Comparison of ENCODE assay signal across 8 cellular contexts in genomic region chr14:23910081-23910875, GRCh38. TPM values are rescaled to one million over a fixed set of nuclear protein-coding genes. Genes with fewer than 3 reads are reported as not detected.
A peak's percentile ranks its signal among the peaks of the same experiment; 100 is the strongest.
DNase-seq lines count a peak whose midpoint lies in the region; ATAC-seq and TF ChIP-seq lines count a peak whose summit lies in the region.

No MANE protein-coding gene starts in this region.

- no peaks in the 10 kb centered on the region for H3F3A ChIP-seq in GM23338 (replicated peaks; ENCODE audit: low read depth)

- H3K36me3 ChIP-seq in GM23338 (ENCODE audit: insufficient read depth) (no peaks in the 10 kb centered on the region), liver (ENCODE audit: control insufficient read depth in 4 of 4, insufficient read depth in 3 of 4, low read depth in 1 of 4, low read length in 3 of 4) (peaks cover 0 to 2% (median 0%) of the 10 kb centered on the region in 4 donors), uterus (no peaks in the 10 kb centered on the region)

- H3K4me1 ChIP-seq in GM23338 (ENCODE audit: insufficient read depth) (peaks cover 6% of the 10 kb centered on the region; the same call in 1 of the 2 replicates), liver (ENCODE audit: control insufficient read depth in 4 of 4, insufficient read depth in 4 of 4, low read length in 3 of 4) (no peaks in the 10 kb centered on the region), uterus (no peaks in the 10 kb centered on the region)

- peak; percentile 73 to 82 for TF ChIP-seq RAD21 in liver (IDR thresholded peaks at IDR 0.05)

- 75% methylated on average over 7 of the region's 7 CpGs for WGBS in liver

- no peak overlapping the region for H3K4me2 ChIP-seq in GM23338

- no peaks in the 10 kb centered on the region for H4K20me1 ChIP-seq in GM23338 (replicated peaks; ENCODE audit: insufficient read depth)

- no peaks in the 10 kb centered on the region for H3K79me2 ChIP-seq in GM23338 (replicated peaks; ENCODE audit: insufficient read depth)

- H3K4me3 Mint-ChIP-seq in GM23338, result no peak overlapping the region

- intact Hi-C loops in uterus (cut with DNase I; ENCODE audit: low total_unique reads), result no loop called here

- no peak overlapping the region for H3K27ac Mint-ChIP-seq in GM23338

- H3K9me3 ChIP-seq in liver (ENCODE audit: control insufficient read depth in 4 of 4, low read length in 3 of 4) (no peaks in the 10 kb centered on the region), uterus (no peaks in the 10 kb centered on the region)

- no peaks in the 10 kb centered on the region for H3K27me3 Mint-ChIP-seq in GM23338 (ENCODE audit: insufficient read depth, low read depth, poor library complexity)

- H3K4me3 ChIP-seq in GM23338 (no peak overlapping the region), liver (ENCODE audit: low read depth in 1 of 3, low read length in 3 of 3) (no peak overlapping the region), uterus (no peak overlapping the region)

- peaks cover 8% of the 10 kb centered on the region; the same call in 2 of the 3 replicates for H3K4me1 Mint-ChIP-seq in GM23338

- no peaks in the 10 kb centered on the region for H3K9me3 Mint-ChIP-seq in GM23338

- DNase-seq in COLO668 (lab: John Stamatoyannopoulos, UW; ENCODE audit: unreplicated experiment), result peak; percentile 39
- peak; percentile 94 for DNase-seq in GM23338 (ENCODE audit: low spot score)
- peak; percentile 22 to 79 for DNase-seq in NCI-H526 (lab: John Stamatoyannopoulos, UW)
- DNase-seq in T47D (ENCODE audit: low read depth in 1 of 2, low spot score in 1 of 2), result peak; percentile 55 to 75
- DNase-seq in uterus, result no peak

- H3K27ac ChIP-seq in GM23338 (ENCODE audit: low read depth), result no peak overlapping the region
- H3K27ac ChIP-seq in liver (ENCODE audit: low read depth in 1 of 2, low read length in 2 of 2), result no peak overlapping the region
- H3K27ac ChIP-seq in uterus, result no peak overlapping the region

- H3K9me2 ChIP-seq in GM23338 (ENCODE audit: insufficient read depth), result no peaks in the 10 kb centered on the region; the same call in 1 of the 2 replicates

- no peaks in the 10 kb centered on the region for H3K36me3 Mint-ChIP-seq in GM23338 (ENCODE audit: low read depth)

- TF ChIP-seq CTCF in GM23338 (conservative IDR thresholded peaks at IDR 0.05; ENCODE audit: low read depth in 2 of 2) (peak; percentile 75 to 86), liver (IDR thresholded peaks at IDR 0.05; ENCODE audit: low read depth, low read length, missing input control) (peak; percentile 59), uterus (IDR thresholded peaks at IDR 0.05) (peak; percentile 22 to 44 (median 33))

- no peak overlapping the region; the same call in 1 of the 2 replicates for H2AFZ ChIP-seq in GM23338

- no peak overlapping the region for H3K9ac ChIP-seq in liver (ENCODE audit: low read depth in 1 of 2, low read length in 2 of 2)

- TF ChIP-seq POLR2A in uterus (IDR thresholded peaks at IDR 0.05), result no peak

- in situ Hi-C loops in T47D (cut with HindIII; ENCODE audit: low pct_unique_long_range_greater_than_20kb, low sequenced_read_pairs), result no loop called here

- ATAC-seq in GM23338, result peak; percentile 98
- ATAC-seq in GM19328 (IDR thresholded peaks at IDR 0.05; ENCODE audit: unreplicated experiment), result no peak
- no peak for ATAC-seq in HG02970 (IDR thresholded peaks at IDR 0.05; ENCODE audit: low FRiP score, unreplicated experiment)

- no peaks in the 10 kb centered on the region for H3K27me3 ChIP-seq in GM23338 (ENCODE audit: insufficient read depth)
- no peaks in the 10 kb centered on the region for H3K27me3 ChIP-seq in liver (ENCODE audit: control insufficient read depth in 4 of 4, insufficient read depth in 4 of 4, low read length in 3 of 4)
- H3K27me3 ChIP-seq in uterus, result no peaks in the 10 kb centered on the region

TF ChIP-seq in GM23338, 12 proteins besides CTCF, POLR2A, EP300 and RAD21 (continues in another document):
- TF ChIP-seq CREB1 (CRISPR knock-in tag; IDR thresholded peaks at IDR 0.05; ENCODE audit: low read depth) (peak; percentile 14; the same call in 1 of the 2 replicates), ZNF114 (CRISPR knock-in tag; IDR thresholded peaks at IDR 0.05) (no peak)

TF ChIP-seq in liver, 16 proteins besides CTCF, POLR2A, EP300 and RAD21:
- TF ChIP-seq TAF1 (conservative IDR thresholded peaks at IDR 0.05), result no peak
- no peak for TF ChIP-seq HNF4A (conservative IDR thresholded peaks at IDR 0.05)
- no peak for TF ChIP-seq SP1 (IDR thresholded peaks at IDR 0.05)
- TF ChIP-seq FOXA2 (IDR thresholded peaks at IDR 0.05), result no peak
- no peak for TF ChIP-seq NR2F2 (IDR thresholded peaks at IDR 0.05)
- TF ChIP-seq GABPA (IDR thresholded peaks at IDR 0.05 in 1 of 2, conservative IDR thresholded peaks at IDR 0.05 in 1 of 2), result no peak
- TF ChIP-seq MAX (IDR thresholded peaks at IDR 0.05), result no peak
- no peak for TF ChIP-seq EGR1 (IDR thresholded peaks at IDR 0.05; ENCODE audit: low read depth in 2 of 2)
- TF ChIP-seq ZBTB33 (IDR thresholded peaks at IDR 0.05), result no peak
- no peak for TF ChIP-seq FOXA1 (IDR thresholded peaks at IDR 0.05)
- TF ChIP-seq JUND (IDR thresholded peaks at IDR 0.05), result no peak
- TF ChIP-seq REST (IDR thresholded peaks at IDR 0.05), result no peak
- TF ChIP-seq YY1 (IDR thresholded peaks at IDR 0.05), result no peak
- TF ChIP-seq ATF3 (IDR thresholded peaks at IDR 0.05), result no peak
- TF ChIP-seq HNF4G (IDR thresholded peaks at IDR 0.05), result no peak
- TF ChIP-seq RXRA (IDR thresholded peaks at IDR 0.05), result no peak
TF ChIP-seq in liver: peak in this region for 0.

RNA-seq across cellular contexts. Expression of gene DHRS4, which starts 43.3 kb away (rescaled TPM):
- total RNA-seq in GM23338 (2014; rRNA removed; shearing (Covaris generic)), result 15.1 and 16.6 TPM in 2 replicates
- polyA plus RNA-seq in GM23338 (2016; fragmentation: Nextera tagmentation; extraction: Ambion mirVana) (16.7 and 18.4 TPM in 2 replicates), liver (10 to 100 TPM; 65.3 to 70.2 TPM)
- total RNA-seq in liver (10 to 100 TPM; 53.6 to 57.7 TPM), uterus (10 to 100 TPM; 19.7 to 57.9 (median 28.6) TPM)

Comparison
In these comparisons a context has a peak if more than half of its experiments do, and no peak if none do; other contexts are left out.
1. DNase-seq: peak in COLO668 (single experiment), GM23338 (single experiment), NCI-H526 (2 of 2) and T47D (2 of 2); none in uterus (0 of 2).
2. Peak in every context shown above with its lines, with median percentiles within 50 percentile points of each other: CTCF ChIP-seq.